ENCODE assay signal across 15 cellular contexts in the genomic region with DNA sequence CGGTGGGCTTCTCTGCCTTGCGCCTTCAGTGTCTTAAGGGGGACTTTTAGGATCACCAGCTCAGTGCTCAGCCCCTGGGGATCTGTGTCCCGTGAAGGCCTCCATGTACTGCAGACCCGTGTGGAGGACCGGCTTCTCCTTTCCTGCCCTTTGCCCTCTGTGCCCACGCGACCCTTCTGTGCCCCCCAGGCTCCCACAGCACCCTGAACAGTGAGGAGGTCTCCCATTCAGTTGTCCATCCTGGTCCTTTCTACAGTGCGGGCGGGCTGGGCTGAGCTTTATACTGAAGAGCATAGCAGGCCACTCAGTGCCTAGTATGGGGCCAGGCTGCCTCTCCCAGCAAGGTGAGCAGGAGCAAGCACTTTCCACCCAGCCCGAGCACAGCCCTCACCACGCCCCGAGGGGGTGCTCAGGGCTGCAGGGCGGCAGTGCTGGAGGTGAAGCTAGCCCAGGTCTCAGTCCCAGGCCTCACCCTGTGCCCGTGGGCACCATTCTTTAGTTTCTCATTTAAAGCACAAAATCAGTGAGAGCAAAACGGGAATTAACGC. TPM values are rescaled to one million over a fixed set of nuclear protein-coding genes. Genes with fewer than 3 reads are reported as not detected.
A peak's percentile ranks its signal among the peaks of the same experiment; 100 is the strongest.
DNase-seq lines count a peak whose midpoint lies in the region; ATAC-seq and TF ChIP-seq lines count a peak whose summit lies in the region.
"Had no signal": no experiment of that assay in that cellular context is flagged by ENCODE, and none has a peak within 500 bp of the region (broad histone marks: within the 10 kb centered on the region; RNA-seq: fewer than 3 reads in every experiment).

No MANE protein-coding gene starts in this region.

- peak; percentile 32 for ATAC-seq in activated CD8-positive, alpha-beta memory T cell treated with anti-CD3 and anti-CD28 coated beads, Interleukin-2, amount 10 ng/mL, durations not matched to agents 7 days and 5 days
- ATAC-seq in T-helper 17 cell (no peak), psoas muscle (no peak)
- ATAC-seq in stimulated activated effector memory CD8-positive, alpha-beta T cell treated with anti-CD3 and anti-CD28 coated beads, Interleukin-12 subunit alpha, Interleukin-12 subunit beta, amount 100 ng/mL, for 72 hours: no peak

- no peaks in the 10 kb centered on the region for H3K9me3 Mint-ChIP-seq in activated CD8-positive, alpha-beta memory T cell treated with anti-CD3 and anti-CD28 coated beads, Interleukin-2, amount 10 ng/mL, durations not matched to agents 7 days and 5 days (ENCODE audit: low read depth)
- H3K9me3 Mint-ChIP-seq in activated naive CD8-positive, alpha-beta T cell treated with anti-CD3 and anti-CD28 coated beads for 36 hours: no peaks in the 10 kb centered on the region
- no peaks in the 10 kb centered on the region for H3K9me3 Mint-ChIP-seq in stimulated activated effector memory CD8-positive, alpha-beta T cell treated with anti-CD3 and anti-CD28 coated beads, Interleukin-12 subunit alpha, Interleukin-12 subunit beta, amount 100 ng/mL, for 72 hours
- H3K9me3 Mint-ChIP-seq: CD4-positive, alpha-beta T cell had no signal

- no peak for TF ChIP-seq CTCF in psoas muscle (IDR thresholded peaks at IDR 0.05)

- CTCF ChIA-PET in activated CD8-positive, alpha-beta memory T cell treated with anti-CD3 and anti-CD28 coated beads, Interleukin-2, amount 10 ng/mL, durations not matched to agents 7 days and 5 days (lab: Charles Lee): interaction anchor here (0.7 to 1.9 kb wide), 5 partner anchors 29 to 153 kb away, joined by 3 to 9 read pairs (median 3); no protein-coding TSS in a partner anchor

- DNase-seq in activated CD8-positive, alpha-beta memory T cell treated with anti-CD3 and anti-CD28 coated beads, Interleukin-2, amount 10 ng/mL, durations not matched to agents 7 days and 5 days: no peak
- no peak for DNase-seq in activated CD8-positive, alpha-beta memory T cell treated with anti-CD3 and anti-CD28 coated beads, Interleukin-2, amount 50 U/mL, for 4 hours
- DNase-seq in T-helper 17 cell: no peak
- DNase-seq in activated naive CD8-positive, alpha-beta T cell treated with anti-CD3 and anti-CD28 coated beads for 36 hours: no peak
- DNase-seq in stimulated activated effector memory CD8-positive, alpha-beta T cell treated with anti-CD3 and anti-CD28 coated beads, Interleukin-12 subunit alpha, Interleukin-12 subunit beta, amount 100 ng/mL, for 72 hours (ENCODE audit: low spot score in 2 of 2): no peak
- no peak for DNase-seq in H4 (ENCODE audit: low spot score)
- no peak for DNase-seq in psoas muscle
- DNase-seq: AML-193, Calu3, IMR-90, NCI-H1417, NCI-H1930, NCI-H510A treated with DMSO at 0.1 percent for 48 hours had no signal

- H3K36me3 Mint-ChIP-seq in activated CD8-positive, alpha-beta memory T cell treated with anti-CD3 and anti-CD28 coated beads, Interleukin-2, amount 10 ng/mL, durations not matched to agents 7 days and 5 days: peaks cover 3% of the 10 kb centered on the region
- no peaks in the 10 kb centered on the region for H3K36me3 Mint-ChIP-seq in T-helper 17 cell (ENCODE audit: low read depth)
- peaks cover 50% of the 10 kb centered on the region for H3K36me3 Mint-ChIP-seq in activated naive CD8-positive, alpha-beta T cell treated with anti-CD3 and anti-CD28 coated beads for 36 hours
- peaks cover 67% of the 10 kb centered on the region for H3K36me3 Mint-ChIP-seq in stimulated activated effector memory CD8-positive, alpha-beta T cell treated with anti-CD3 and anti-CD28 coated beads, Interleukin-12 subunit alpha, Interleukin-12 subunit beta, amount 100 ng/mL, for 72 hours

- H3K4me1 Mint-ChIP-seq in activated CD8-positive, alpha-beta memory T cell treated with anti-CD3 and anti-CD28 coated beads, Interleukin-2, amount 10 ng/mL, durations not matched to agents 7 days and 5 days: peaks cover 25% of the 10 kb centered on the region
- peaks cover 11% of the 10 kb centered on the region for H3K4me1 Mint-ChIP-seq in T-helper 17 cell
- peaks cover 24% of the 10 kb centered on the region for H3K4me1 Mint-ChIP-seq in activated naive CD8-positive, alpha-beta T cell treated with anti-CD3 and anti-CD28 coated beads for 36 hours
- peaks cover 48% of the 10 kb centered on the region for H3K4me1 Mint-ChIP-seq in stimulated activated effector memory CD8-positive, alpha-beta T cell treated with anti-CD3 and anti-CD28 coated beads, Interleukin-12 subunit alpha, Interleukin-12 subunit beta, amount 100 ng/mL, for 72 hours

- H3K9me3 ChIP-seq in T-helper 17 cell (ENCODE audit: control insufficient read depth, low read length, poor library complexity, severe bottlenecking): no peaks in the 10 kb centered on the region
- H3K9me3 ChIP-seq in psoas muscle: no peaks in the 10 kb centered on the region

- H3K4me3 ChIP-seq in psoas muscle: no peak overlapping the region

- 79 to 81% (median 80%) methylated on average over 15 to 16 of the region's 16 CpGs for WGBS in psoas muscle, 3 donors

- H3K36me3 ChIP-seq in psoas muscle (ENCODE audit: insufficient read depth in 1 of 2, low read depth in 1 of 2): no peaks in the 10 kb centered on the region

- intact Hi-C loops in psoas muscle (cut with DNase I): no loop called here

- no peaks in the 10 kb centered on the region for H3K27me3 Mint-ChIP-seq in activated CD8-positive, alpha-beta memory T cell treated with anti-CD3 and anti-CD28 coated beads, Interleukin-2, amount 10 ng/mL, durations not matched to agents 7 days and 5 days
- H3K27me3 Mint-ChIP-seq in T-helper 17 cell: peaks cover 4% of the 10 kb centered on the region
- H3K27me3 Mint-ChIP-seq in activated naive CD8-positive, alpha-beta T cell treated with anti-CD3 and anti-CD28 coated beads for 36 hours: no peaks in the 10 kb centered on the region
- H3K27me3 Mint-ChIP-seq: CD4-positive, alpha-beta T cell had no signal

- H3K27me3 ChIP-seq in psoas muscle (ENCODE audit: insufficient read depth in 3 of 3, low read length in 2 of 3): peaks cover 0 to 42% (median 6%) of the 10 kb centered on the region in 3 donors

- no peaks in the 10 kb centered on the region for H3K4me1 ChIP-seq in psoas muscle

- H3K27ac Mint-ChIP-seq in activated CD8-positive, alpha-beta memory T cell treated with anti-CD3 and anti-CD28 coated beads, Interleukin-2, amount 10 ng/mL, durations not matched to agents 7 days and 5 days: peak overlapping the region; percentile 73
- peak overlapping the region; percentile 53 for H3K27ac Mint-ChIP-seq in T-helper 17 cell
- H3K27ac Mint-ChIP-seq in activated naive CD8-positive, alpha-beta T cell treated with anti-CD3 and anti-CD28 coated beads for 36 hours: peak overlapping the region; percentile 63
- peak overlapping the region; percentile 68 for H3K27ac Mint-ChIP-seq in stimulated activated effector memory CD8-positive, alpha-beta T cell treated with anti-CD3 and anti-CD28 coated beads, Interleukin-12 subunit alpha, Interleukin-12 subunit beta, amount 100 ng/mL, for 72 hours
- H3K27ac Mint-ChIP-seq: CD4-positive, alpha-beta T cell had no signal

- no peak overlapping the region for H3K27ac ChIP-seq in psoas muscle

- H3K4me3 Mint-ChIP-seq in activated CD8-positive, alpha-beta memory T cell treated with anti-CD3 and anti-CD28 coated beads, Interleukin-2, amount 10 ng/mL, durations not matched to agents 7 days and 5 days: no peak overlapping the region
- peak overlapping the region; percentile 64 for H3K4me3 Mint-ChIP-seq in T-helper 17 cell
- no peak overlapping the region for H3K4me3 Mint-ChIP-seq in activated naive CD8-positive, alpha-beta T cell treated with anti-CD3 and anti-CD28 coated beads for 36 hours
- H3K4me3 Mint-ChIP-seq in stimulated activated effector memory CD8-positive, alpha-beta T cell treated with anti-CD3 and anti-CD28 coated beads, Interleukin-12 subunit alpha, Interleukin-12 subunit beta, amount 100 ng/mL, for 72 hours: peak overlapping the region; percentile 59
- H3K4me3 Mint-ChIP-seq: CD4-positive, alpha-beta T cell had no signal

RNA-seq across cellular contexts. Expression of gene TFF1, which starts 7.6 kb away (rescaled TPM):
- total RNA-seq in activated CD8-positive, alpha-beta memory T cell treated with anti-CD3 and anti-CD28 coated beads, Interleukin-2, amount 10 ng/mL, durations not matched to agents 7 days and 5 days: not detected
- total RNA-seq in T-helper 17 cell (not detected), psoas muscle (not detected)
- not detected for total RNA-seq in activated naive CD8-positive, alpha-beta T cell treated with anti-CD3 and anti-CD28 coated beads for 36 hours
- not detected in 2 replicates for total RNA-seq in H4 (2014; rRNA removed; shearing (Covaris generic))
- polyA plus RNA-seq in psoas muscle: under 1 TPM in 1 of 3 donors, not detected in 2; 0.16 TPM
- total RNA-seq: Calu3; CD4-positive, alpha-beta T cell; IMR-90; LHCN-M2 had no signal
- polyA plus RNA-seq: IMR-90 had no signal

RNA-seq across cellular contexts. Expression of gene TMPRSS3, which starts 21.9 kb away (rescaled TPM):
- total RNA-seq in activated CD8-positive, alpha-beta memory T cell treated with anti-CD3 and anti-CD28 coated beads, Interleukin-2, amount 10 ng/mL, durations not matched to agents 7 days and 5 days: 10 to 100 TPM; 22.3 to 27.4 TPM
- total RNA-seq in T-helper 17 cell (1 to 10 TPM; 2.8 to 4.5 TPM), psoas muscle (under 1 TPM in 1 of 4 donors, not detected in 3; 0.25 TPM)
- total RNA-seq in activated naive CD8-positive, alpha-beta T cell treated with anti-CD3 and anti-CD28 coated beads for 36 hours: 10 to 100 TPM; 49.1 to 50.7 TPM
- 3.2 and 6.9 TPM in 2 replicates for total RNA-seq in H4 (2014; rRNA removed; shearing (Covaris generic))
- polyA plus RNA-seq in psoas muscle: not detected
- total RNA-seq: IMR-90, LHCN-M2 had no signal
- polyA plus RNA-seq: IMR-90 had no signal

RNA-seq across cellular contexts. Expression of gene TFF2, which starts 23.2 kb away (rescaled TPM):
- total RNA-seq in activated CD8-positive, alpha-beta memory T cell treated with anti-CD3 and anti-CD28 coated beads, Interleukin-2, amount 10 ng/mL, durations not matched to agents 7 days and 5 days: not detected
- total RNA-seq in T-helper 17 cell: not detected
- not detected for total RNA-seq in activated naive CD8-positive, alpha-beta T cell treated with anti-CD3 and anti-CD28 coated beads for 36 hours
- not detected in 2 replicates for total RNA-seq in H4 (2014; rRNA removed; shearing (Covaris generic))
- total RNA-seq in psoas muscle: not detected
- not detected for polyA plus RNA-seq in psoas muscle
- total RNA-seq: Calu3; CD4-positive, alpha-beta T cell; IMR-90; LHCN-M2 had no signal
- polyA plus RNA-seq: IMR-90 had no signal

RNA-seq across cellular contexts. Expression of gene UBASH3A, which starts 29.7 kb away (rescaled TPM):
- 10 to 100 TPM; 75.3 to 89.5 TPM for total RNA-seq in activated CD8-positive, alpha-beta memory T cell treated with anti-CD3 and anti-CD28 coated beads, Interleukin-2, amount 10 ng/mL, durations not matched to agents 7 days and 5 days
- total RNA-seq in T-helper 17 cell (10 to 100 TPM; 49.5 to 50.3 TPM), psoas muscle (under 1 TPM in 1 of 4 donors, not detected in 3; 0.21 TPM)
- 10 to 100 TPM; 38.9 to 41.1 TPM for total RNA-seq in activated naive CD8-positive, alpha-beta T cell treated with anti-CD3 and anti-CD28 coated beads for 36 hours
- total RNA-seq in H4 (2014; rRNA removed; shearing (Covaris generic)): not detected in 2 replicates
- under 1 TPM in 1 of 3 donors, not detected in 2; 0.06 TPM for polyA plus RNA-seq in psoas muscle
- total RNA-seq: Calu3, IMR-90, LHCN-M2 had no signal
- polyA plus RNA-seq: IMR-90 had no signal

RNA-seq across cellular contexts. Expression of gene TFF3, which starts 58.8 kb away (rescaled TPM):
- not detected for total RNA-seq in activated CD8-positive, alpha-beta memory T cell treated with anti-CD3 and anti-CD28 coated beads, Interleukin-2, amount 10 ng/mL, durations not matched to agents 7 days and 5 days
- total RNA-seq in T-helper 17 cell (not detected), psoas muscle (1 to 10 TPM; 1.1 to 3.0 (median 2.3) TPM)
- total RNA-seq in activated naive CD8-positive, alpha-beta T cell treated with anti-CD3 and anti-CD28 coated beads for 36 hours: not detected
- total RNA-seq in H4 (2014; rRNA removed; shearing (Covaris generic)): not detected in 2 replicates
- 1 to 10 TPM in 2 of 3 donors, under 1 TPM in 1; 0.92 to 3.3 (median 2.1) TPM for polyA plus RNA-seq in psoas muscle
- total RNA-seq: Calu3; CD4-positive, alpha-beta T cell; IMR-90; LHCN-M2 had no signal
- polyA plus RNA-seq: IMR-90 had no signal

Comparison
In these comparisons a context has a peak if more than half of its experiments do, and no peak if none do; other contexts are left out.
1. H3K4me3 Mint-ChIP-seq: peak in T-helper 17 cell (single experiment) and stimulated activated effector memory CD8-positive, alpha-beta T cell treated with anti-CD3 and anti-CD28 coated beads, Interleukin-12 subunit alpha, Interleukin-12 subunit beta, amount 100 ng/mL, for 72 hours (single experiment); none in activated CD8-positive, alpha-beta memory T cell treated with anti-CD3 and anti-CD28 coated beads, Interleukin-2, amount 10 ng/mL, durations not matched to agents 7 days and 5 days (single experiment) and activated naive CD8-positive, alpha-beta T cell treated with anti-CD3 and anti-CD28 coated beads for 36 hours (single experiment).
2. Peak in every context shown above with its lines, with median percentiles within 50 percentile points of each other: H3K27ac Mint-ChIP-seq.